14 cellular contexts compared by ENCODE assay signal in the genomic region with DNA sequence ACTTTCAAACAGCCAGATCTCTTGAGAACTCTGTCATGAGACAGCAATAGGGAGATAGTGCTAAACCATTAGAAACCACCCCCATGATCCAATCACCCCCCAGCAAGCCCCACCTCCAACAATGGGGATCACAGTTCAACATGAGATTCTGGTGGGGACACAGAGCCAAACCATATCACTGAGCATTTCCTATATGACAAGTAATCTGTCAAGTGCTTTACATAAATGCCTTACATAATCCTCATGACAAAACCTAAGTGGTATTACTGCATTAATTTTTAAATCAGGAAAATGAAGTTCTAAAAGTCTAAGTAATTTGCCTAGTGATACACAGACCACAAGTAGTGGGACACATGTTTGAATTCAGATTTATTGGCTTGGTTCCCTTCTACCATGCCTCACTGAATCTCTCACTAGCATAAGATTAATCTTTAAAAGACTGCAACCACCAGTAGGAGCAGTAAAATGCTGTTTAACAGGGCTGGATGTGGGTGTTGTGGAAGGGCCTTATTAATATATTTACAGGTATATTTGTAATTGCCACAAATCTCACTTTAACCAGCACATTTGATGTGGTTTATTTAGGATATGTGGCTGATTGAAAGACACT.
DNase-seq lines count a peak whose midpoint lies in the region; ATAC-seq and TF ChIP-seq lines count a peak whose summit lies in the region.
"Had no signal": no experiment of that assay in that cellular context is flagged by ENCODE, and none has a peak within 500 bp of the region (broad histone marks: within the 10 kb centered on the region; RNA-seq: fewer than 3 reads in every experiment).

No MANE protein-coding gene starts in this region.

- no peak overlapping the region for H2AFZ ChIP-seq in Karpas-422 (ENCODE audit: low read length)
- no peak overlapping the region for H2AFZ ChIP-seq in neuronal stem cell (ENCODE audit: low read length)

- H3K36me3 ChIP-seq in Karpas-422 (ENCODE audit: insufficient read depth, low read length) (no peaks in the 10 kb centered on the region), mesendoderm (ENCODE audit: control insufficient read depth, insufficient read depth, low read length) (no peaks in the 10 kb centered on the region), neuronal stem cell (replicated peaks in 1 of 2; ENCODE audit: control insufficient read depth in 2 of 2, insufficient read depth in 2 of 2, low read length in 2 of 2) (no peaks in the 10 kb centered on the region)

- H3K56ac ChIP-seq in mesendoderm (ENCODE audit: low read length): no peak overlapping the region

- H3K4me2 ChIP-seq in Karpas-422 (ENCODE audit: low read depth, low read length, poor library complexity, severe bottlenecking) (no peak overlapping the region), mesendoderm (ENCODE audit: low read length) (no peak overlapping the region), neuronal stem cell (ENCODE audit: insufficient read depth, low read length, poor library complexity, severe bottlenecking) (no peak overlapping the region)

- H2BK5ac ChIP-seq in mesendoderm (ENCODE audit: low read length) (no peak overlapping the region), neuronal stem cell (ENCODE audit: low read length) (no peak overlapping the region)

- no peaks in the 10 kb centered on the region for H3K9me2 ChIP-seq in Karpas-422 (replicated peaks; ENCODE audit: insufficient read depth, low read length)

- H3K27me3 ChIP-seq in Karpas-422 (ENCODE audit: low read length) (no peaks in the 10 kb centered on the region), mesendoderm (ENCODE audit: insufficient read depth, low read length, poor library complexity) (no peaks in the 10 kb centered on the region), neuronal stem cell (ENCODE audit: control insufficient read depth in 3 of 3, insufficient read depth in 3 of 3, low read depth in 1 of 3, low read length in 3 of 3) (no peaks in the 10 kb centered on the region)

- H3K4ac ChIP-seq in mesendoderm (ENCODE audit: low read depth, low read length) (no peak overlapping the region), neuronal stem cell (ENCODE audit: low read length) (no peak overlapping the region)

- H3K18ac ChIP-seq in mesendoderm (ENCODE audit: low read length) (no peak overlapping the region), neuronal stem cell (ENCODE audit: low read length) (no peak overlapping the region)

- no peak overlapping the region for H3K9ac ChIP-seq in Karpas-422 (ENCODE audit: low read length)
- no peak overlapping the region for H3K9ac ChIP-seq in mesendoderm (ENCODE audit: low read length)
- H3K9ac ChIP-seq in neuronal stem cell (ENCODE audit: low read depth, low read length, poor library complexity): no peak overlapping the region

- peak; percentile 90 for ATAC-seq in GM18505 (IDR thresholded peaks at IDR 0.05; ENCODE audit: unreplicated experiment)
- peak; percentile 63 for ATAC-seq in GM21367 (IDR thresholded peaks at IDR 0.05; ENCODE audit: unreplicated experiment)
- ATAC-seq in HG02970 (IDR thresholded peaks at IDR 0.05; ENCODE audit: low FRiP score, unreplicated experiment): peak; percentile 66
- ATAC-seq: CD8-positive, alpha-beta T cell; mucosa of descending colon had no signal

- H3K23ac ChIP-seq in mesendoderm (ENCODE audit: low read length): no peak overlapping the region
- no peak overlapping the region for H3K23ac ChIP-seq in neuronal stem cell (ENCODE audit: low read depth, low read length, poor library complexity)

- TF ChIP-seq POLR2A in GM18505 (IDR thresholded peaks at IDR 0.05; ENCODE audit: borderline replicate concordance, extremely low read depth, insufficient read depth, insufficient read length): no peak

- no peaks in the 10 kb centered on the region for H4K20me1 ChIP-seq in Karpas-422 (ENCODE audit: insufficient read depth, low read depth, low read length)

- no peak overlapping the region for H3K4me3 ChIP-seq in Karpas-422 (ENCODE audit: low read length)
- no peak overlapping the region for H3K4me3 ChIP-seq in mesendoderm (ENCODE audit: low read length)
- no peak overlapping the region for H3K4me3 ChIP-seq in neuronal stem cell (ENCODE audit: low read length in 2 of 2)
- H3K4me3 ChIP-seq: mucosa of descending colon had no signal

- H3K9me3 ChIP-seq in Karpas-422 (ENCODE audit: low read length) (no peaks in the 10 kb centered on the region), neuronal stem cell (replicated peaks in 1 of 2; ENCODE audit: control insufficient read depth in 2 of 2, insufficient read depth in 1 of 2, low read depth in 1 of 2, low read length in 2 of 2) (no peaks in the 10 kb centered on the region)

- no peak overlapping the region for H3K14ac ChIP-seq in neuronal stem cell (ENCODE audit: low read length)

- H2BK15ac ChIP-seq in mesendoderm (replicated peaks; ENCODE audit: low read depth): no peak overlapping the region
- H2BK15ac ChIP-seq in neuronal stem cell (ENCODE audit: low read length): no peak overlapping the region

- no peak overlapping the region for H3K27ac ChIP-seq in Karpas-422 (ENCODE audit: low read length)
- H3K27ac ChIP-seq in mesendoderm (ENCODE audit: low read depth, low read length): no peak overlapping the region
- H3K27ac ChIP-seq in neuronal stem cell (replicated peaks; ENCODE audit: low read length): no peak overlapping the region

- no peak overlapping the region for H4K5ac ChIP-seq in mesendoderm (ENCODE audit: low read length)

- no peaks in the 10 kb centered on the region for H3K79me1 ChIP-seq in mesendoderm (ENCODE audit: low read length)
- H3K79me1 ChIP-seq in neuronal stem cell (ENCODE audit: low read depth, low read length): no peaks in the 10 kb centered on the region

- H3K4me1 ChIP-seq in Karpas-422 (ENCODE audit: low read length) (peaks cover 6% of the 10 kb centered on the region; the same call in 1 of the 2 replicates), mesendoderm (ENCODE audit: control insufficient read depth, low read depth, low read length) (no peaks in the 10 kb centered on the region), neuronal stem cell (ENCODE audit: control insufficient read depth in 2 of 2, insufficient read depth in 1 of 2, low read depth in 1 of 2, low read length in 2 of 2) (no peaks in the 10 kb centered on the region)

- DNase-seq in Karpas-422 (peak; percentile 12), mesendoderm (no peak), neuronal stem cell (ENCODE audit: low spot score) (no peak)
- DNase-seq in stimulated activated CD4-positive, alpha-beta T cell treated with anti-CD3 and anti-CD28 coated beads, Interleukin-15, amount 100 ng/mL, for 24 hours: no peak
- no peak for DNase-seq in activated CD4-positive, alpha-beta T cell treated with anti-CD3 and anti-CD28 coated beads, Interleukin-2, amount 50 U/mL, for 1 hour
- DNase-seq: activated CD4-positive, CD25-positive, alpha-beta regulatory T cell treated with anti-CD3 and anti-CD28 coated beads, Interleukin-2, amount 50 U/mL, for 72 hours; CD8-positive, alpha-beta T cell; GDM1; mucosa of descending colon; NCI-H2107; T-helper 2 cell had no signal

- H4K91ac ChIP-seq in neuronal stem cell (ENCODE audit: low read depth, low read length, poor library complexity): no peak overlapping the region

- H2AK5ac ChIP-seq in mesendoderm (ENCODE audit: low read length): no peak overlapping the region
- no peak overlapping the region for H2AK5ac ChIP-seq in neuronal stem cell (ENCODE audit: low read depth, low read length)

- H4K8ac ChIP-seq in mesendoderm (ENCODE audit: low read depth, low read length) (no peak overlapping the region), neuronal stem cell (ENCODE audit: low read depth, low read length) (no peak overlapping the region)

- H2BK120ac ChIP-seq in mesendoderm (ENCODE audit: low read depth, low read length): no peak overlapping the region
- H2BK120ac ChIP-seq in neuronal stem cell (ENCODE audit: low read depth, low read length): no peak overlapping the region

- no peaks in the 10 kb centered on the region for H3K79me2 ChIP-seq in Karpas-422 (ENCODE audit: low read length)
- no peaks in the 10 kb centered on the region for H3K79me2 ChIP-seq in mesendoderm (ENCODE audit: control insufficient read depth, insufficient read depth, low read length)

- no peak overlapping the region for H2BK12ac ChIP-seq in neuronal stem cell (ENCODE audit: low read length)
